ENCODE assay signal across 18 cellular contexts in the genomic region with DNA sequence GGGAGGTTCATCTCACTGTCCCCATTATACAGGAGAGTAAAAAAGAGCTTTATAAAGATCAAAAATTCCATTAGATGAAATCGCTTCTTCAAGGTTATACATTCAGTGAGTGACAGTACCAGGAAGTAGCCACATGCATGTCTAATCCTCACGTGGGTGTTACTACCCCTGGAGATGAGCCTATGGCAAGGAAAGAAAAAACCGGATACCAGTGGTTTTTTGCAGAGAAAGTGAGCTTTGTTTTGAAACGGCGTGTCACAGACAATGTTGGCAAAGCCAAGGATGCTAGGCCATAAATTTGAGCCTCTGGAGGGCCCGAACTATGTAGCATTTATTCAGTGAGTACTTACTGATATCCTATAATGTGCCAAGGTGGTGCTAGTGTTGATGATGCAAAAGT.
"Had no signal": no experiment of that assay in that cellular context is flagged by ENCODE, and none has a peak within 500 bp of the region (broad histone marks: within the 10 kb centered on the region; RNA-seq: fewer than 3 reads in every experiment).

No MANE protein-coding gene starts in this region.

- H3K4me3 ChIP-seq: ascending aorta, lung, smooth muscle cell, thyroid gland had no signal

- ATAC-seq: left lobe of liver; sciatic nerve; SK-N-SH treated with all-trans-retinoic acid at 6 μM for 48 hours; stimulated activated effector memory CD8-positive, alpha-beta T cell treated with anti-CD3 and anti-CD28 coated beads, Interleukin-12 subunit alpha, Interleukin-12 subunit beta, amount 100 ng/mL, for 72 hours had no signal

- H3K4me1 ChIP-seq: ascending aorta, parathyroid adenoma, thyroid gland had no signal

- DNase-seq: activated CD4-positive, alpha-beta memory T cell treated with anti-CD3 and anti-CD28 coated beads for 36 hours; activated CD4-positive, CD25-positive, alpha-beta regulatory T cell treated with anti-CD3 and anti-CD28 coated beads, Interleukin-2, amount 50 U/mL, for 72 hours; activated gamma-delta T cell; activated T-cell treated with anti-CD3 and anti-CD28 coated beads, Interleukin-2, amount 50 U/mL, for 4 hours; cortex of kidney; erythroblast; hypothalamus; stimulated activated CD4-positive, alpha-beta T cell treated with anti-CD3 and anti-CD28 coated beads, Interleukin-4, amount 100 ng/mL, for 24 hours; thyroid gland had no signal

- H3K27me3 Mint-ChIP-seq: activated CD4-positive, alpha-beta memory T cell treated with anti-CD3 and anti-CD28 coated beads for 36 hours had no signal

- H3K27ac Mint-ChIP-seq: activated CD4-positive, alpha-beta memory T cell treated with anti-CD3 and anti-CD28 coated beads for 36 hours; stimulated activated effector memory CD8-positive, alpha-beta T cell treated with anti-CD3 and anti-CD28 coated beads, Interleukin-12 subunit alpha, Interleukin-12 subunit beta, amount 100 ng/mL, for 72 hours had no signal

- H3K36me3 ChIP-seq: ascending aorta, thyroid gland had no signal

- H3K4me3 Mint-ChIP-seq: activated CD4-positive, alpha-beta memory T cell treated with anti-CD3 and anti-CD28 coated beads for 36 hours; activated T-cell treated with anti-CD3 and anti-CD28 coated beads, Interleukin-2, amount 50 U/mL, for 4 hours; nephron; stimulated activated effector memory CD8-positive, alpha-beta T cell treated with anti-CD3 and anti-CD28 coated beads, Interleukin-12 subunit alpha, Interleukin-12 subunit beta, amount 100 ng/mL, for 72 hours had no signal

- H3K27me3 ChIP-seq: ascending aorta, thyroid gland had no signal

- H3K36me3 Mint-ChIP-seq: activated CD4-positive, alpha-beta memory T cell treated with anti-CD3 and anti-CD28 coated beads for 36 hours; stimulated activated effector memory CD8-positive, alpha-beta T cell treated with anti-CD3 and anti-CD28 coated beads, Interleukin-12 subunit alpha, Interleukin-12 subunit beta, amount 100 ng/mL, for 72 hours had no signal

- H3K4me1 Mint-ChIP-seq: stimulated activated effector memory CD8-positive, alpha-beta T cell treated with anti-CD3 and anti-CD28 coated beads, Interleukin-12 subunit alpha, Interleukin-12 subunit beta, amount 100 ng/mL, for 72 hours had no signal

- H3K9me3 Mint-ChIP-seq: activated CD4-positive, alpha-beta memory T cell treated with anti-CD3 and anti-CD28 coated beads for 36 hours; activated T-cell treated with anti-CD3 and anti-CD28 coated beads, Interleukin-2, amount 50 U/mL, for 4 hours had no signal

- H3K9me3 ChIP-seq: ascending aorta, thyroid gland had no signal

- H3K27ac ChIP-seq: ascending aorta, parathyroid adenoma, thyroid gland had no signal
